Comparison of ENCODE assay signal across 10 cellular contexts in the genomic region with DNA sequence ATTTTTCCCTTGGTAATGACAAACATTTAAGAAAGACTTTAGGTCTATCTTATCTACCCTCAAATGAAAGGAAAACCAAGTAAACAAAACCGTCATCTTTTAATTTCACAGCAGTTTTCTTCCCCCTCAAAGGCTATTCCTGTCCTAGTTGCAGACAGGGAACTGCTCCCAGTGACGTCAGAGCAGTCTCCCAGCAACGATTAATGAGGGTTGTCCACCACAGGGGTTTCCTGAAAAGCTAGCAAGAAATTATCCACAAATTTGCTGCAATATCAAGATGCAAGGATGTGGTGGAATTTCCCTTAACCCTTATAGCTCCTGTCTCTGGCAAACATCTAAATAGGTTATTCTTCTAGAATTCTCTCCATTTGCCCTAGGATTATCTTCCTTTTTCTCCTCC.
A peak's percentile ranks its signal among the peaks of the same experiment; 100 is the strongest.
DNase-seq lines count a peak whose midpoint lies in the region; ATAC-seq and TF ChIP-seq lines count a peak whose summit lies in the region.
"Had no signal": no experiment of that assay in that cellular context is flagged by ENCODE, and none has a peak within 500 bp of the region (broad histone marks: within the 10 kb centered on the region; RNA-seq: fewer than 3 reads in every experiment).

No MANE protein-coding gene starts in this region.

- H3K27ac Mint-ChIP-seq in type B pancreatic cell: no peak overlapping the region
- H3K27ac Mint-ChIP-seq: T-helper 1 cell treated with Interleukin-12 subunit alpha and Interleukin-12 subunit beta and Interleukin-4 antibody, amounts not matched to agents 30 μg/mL and 1 μg/mL, for 36 hours had no signal

- H3K36me3 ChIP-seq in thoracic aorta: no peaks in the 10 kb centered on the region

- H3K4me1 Mint-ChIP-seq in type B pancreatic cell (ENCODE audit: unreplicated experiment): peaks cover 29% of the 10 kb centered on the region

- no peaks in the 10 kb centered on the region for H3K27me3 Mint-ChIP-seq in type B pancreatic cell

- H3K27ac ChIP-seq in caudate nucleus (ENCODE audit: low read depth, low read length) (no peak overlapping the region), thoracic aorta (no peak overlapping the region)
- H3K27ac ChIP-seq: C4-2B had no signal

- no peak for ATAC-seq in thoracic aorta (ENCODE audit: insufficient number of reproducible peaks, low FRiP score, low read depth)

- H3K4me3 Mint-ChIP-seq in type B pancreatic cell: no peak overlapping the region
- H3K4me3 Mint-ChIP-seq: T-helper 1 cell treated with Interleukin-12 subunit alpha and Interleukin-12 subunit beta and Interleukin-4 antibody, amounts not matched to agents 30 μg/mL and 1 μg/mL, for 36 hours had no signal

- peaks cover 15% of the 10 kb centered on the region for H3K36me3 Mint-ChIP-seq in type B pancreatic cell

- H3K9me3 Mint-ChIP-seq in type B pancreatic cell: no peaks in the 10 kb centered on the region

- no peaks in the 10 kb centered on the region for H3K9me3 ChIP-seq in thoracic aorta

- H3K4me1 ChIP-seq in thoracic aorta (ENCODE audit: control insufficient read depth in 1 of 2, low read depth in 2 of 2): peaks cover 14 to 32% of the 10 kb centered on the region in 2 donors

- H3K27me3 ChIP-seq in thoracic aorta (replicated peaks; ENCODE audit: insufficient read depth): no peaks in the 10 kb centered on the region

- DNase-seq in NCI-H2227 (lab: John Stamatoyannopoulos, UW; ENCODE audit: unreplicated experiment) (peak; percentile 22), NCI-H2227 treated with DMSO at 0.1 percent for 48 hours (lab: John Stamatoyannopoulos, UW) (no peak), caudate nucleus (lab: John Stamatoyannopoulos, UW) (peak in 37 of 61 donors; percentile 0 to 61 (median 19)), left kidney (ENCODE audit: low read depth, low spot score) (peak; percentile 81), thoracic aorta (ENCODE audit: low spot score) (no peak), type B pancreatic cell (ENCODE audit: extremely low spot score, unreplicated experiment) (no peak), NCI-H2029 treated with DMSO at 0.1 percent for 48 hours (lab: John Stamatoyannopoulos, UW) (no peak)
- DNase-seq in effector CD4-positive, alpha-beta T cell: no peak

- peak overlapping the region; percentile 12 for H3K4me3 ChIP-seq in thoracic aorta

- TF ChIP-seq CTCF in thoracic aorta (IDR thresholded peaks at IDR 0.05) (no peak), type B pancreatic cell (conservative IDR thresholded peaks at IDR 0.05) (no peak)

Comparison
In these comparisons a context has a peak if more than half of its experiments do, and no peak if none do; other contexts are left out.
1. DNase-seq: peak in NCI-H2227 (single experiment), caudate nucleus (37 of 61) and left kidney (single experiment); none in NCI-H2227 treated with DMSO at 0.1 percent for 48 hours (single experiment), thoracic aorta (single experiment), type B pancreatic cell (single experiment), effector CD4-positive, alpha-beta T cell (single experiment) and NCI-H2029 treated with DMSO at 0.1 percent for 48 hours (single experiment).